Comparison of ENCODE assay signal across 12 cellular contexts in genomic region chrX:151973262-151973661, GRCh38. TPM values are rescaled to one million over a fixed set of nuclear protein-coding genes. Genes with fewer than 3 reads are reported as not detected.
DNase-seq lines count a peak whose midpoint lies in the region; ATAC-seq and TF ChIP-seq lines count a peak whose summit lies in the region.
"Had no signal": no experiment of that assay in that cellular context is flagged by ENCODE, and none has a peak within 500 bp of the region (broad histone marks: within the 10 kb centered on the region; RNA-seq: fewer than 3 reads in every experiment).

No MANE protein-coding gene starts in this region.

- H3K4me2 ChIP-seq in PC-9 (peak overlapping the region; percentile 75), parathyroid adenoma (ENCODE audit: low read length) (peak overlapping the region; percentile 72)

- no peaks in the 10 kb centered on the region for H3K27me3 ChIP-seq in PC-9 (ENCODE audit: insufficient read depth, low read depth)
- H3K27me3 ChIP-seq in esophagus (ENCODE audit: control insufficient read depth in 1 of 2, insufficient read depth in 2 of 2, low read length in 2 of 2): no peaks in the 10 kb centered on the region
- H3K27me3 ChIP-seq in parathyroid adenoma (ENCODE audit: control insufficient read depth, insufficient read depth, low read length): no peaks in the 10 kb centered on the region
- peaks cover 0 to 26% of the 10 kb centered on the region in 2 donors for H3K27me3 ChIP-seq in left lung

- H2AFZ ChIP-seq in PC-9 (no peak overlapping the region; the same call in 1 of the 2 replicates), parathyroid adenoma (peak overlapping the region; percentile 66)

- H3K9me2 ChIP-seq in PC-9 (ENCODE audit: insufficient read depth): no peaks in the 10 kb centered on the region

- H3K79me2 ChIP-seq in PC-9 (ENCODE audit: low read depth) (peaks cover 52% of the 10 kb centered on the region), parathyroid adenoma (no peaks in the 10 kb centered on the region)

- no peak for TF ChIP-seq CTCF in AG09309 (IDR thresholded peaks at IDR 0.05; ENCODE audit: control insufficient read depth, insufficient read depth, low read depth, low read length, missing control alignments)
- no peak for TF ChIP-seq CTCF in PC-9 (conservative IDR thresholded peaks at IDR 0.05)
- no peak for TF ChIP-seq CTCF in parathyroid adenoma (IDR thresholded peaks at IDR 0.05)
- TF ChIP-seq CTCF in left lung (IDR thresholded peaks at IDR 0.05): no peak

- POLR2A ChIA-PET in PC-9 (lab: Charles Lee; ENCODE audit: unreplicated experiment): interaction anchor here (0.6 kb wide), 1 partner anchor 214 kb away, joined by 5 read pairs; no protein-coding TSS in a partner anchor

- WGBS in esophagus, 2 donors: 30 to 39% methylated on average over 4 of the region's 4 CpGs

- peaks cover 4% of the 10 kb centered on the region; the same call in 1 of the 2 replicates for H3F3A ChIP-seq in PC-9 (ENCODE audit: insufficient read depth, low read depth)

- no peak for ATAC-seq in left lung
- ATAC-seq: activated CD4-positive, CD25-positive, alpha-beta regulatory T cell treated with anti-CD3 and anti-CD28 coated beads, Interleukin-2, amount 50 U/mL, for 24 hours; CD8-positive, alpha-beta T cell had no signal

- peak overlapping the region; percentile 8; the same call in 1 of the 2 replicates for H3K27ac ChIP-seq in PC-9
- H3K27ac ChIP-seq in esophagus (ENCODE audit: low read depth in 2 of 2, low read length in 1 of 2): peak overlapping the region; percentile 85 to 88
- peak overlapping the region; percentile 47 for H3K27ac ChIP-seq in parathyroid adenoma
- peak overlapping the region in 1 of 2 donors; percentile 53 for H3K27ac ChIP-seq in left lung

- DNase-seq in AG09309 (ENCODE audit: low read depth): no peak
- no peak for DNase-seq in PC-9
- DNase-seq in left lung: no peak
- no peak for DNase-seq in amygdala (lab: John Stamatoyannopoulos, UW)
- DNase-seq in NCI-H1105 (lab: John Stamatoyannopoulos, UW): no peak
- no peak for DNase-seq in NCI-H2029 treated with DMSO at 0.1 percent for 48 hours (lab: John Stamatoyannopoulos, UW)
- DNase-seq: activated naive CD4-positive, alpha-beta T cell treated with anti-CD3 and anti-CD28 coated beads, Interleukin-2, amount 50 U/mL, for 16 hours; CD8-positive, alpha-beta T cell; naive B cell had no signal

- H4K20me1 ChIP-seq in PC-9 (ENCODE audit: insufficient read depth): no peaks in the 10 kb centered on the region

- intact Hi-C loops in PC-9 (cut with micrococcal nuclease; ENCODE audit: unreplicated experiment): loop anchor here (5.0 to 10.0 kb wide), 2 partner anchors 101 to 218 kb away; no protein-coding TSS in a partner anchor
- intact Hi-C loops in left lung (cut with DNase I): no loop called here

- H3K4me3 ChIP-seq in AG09309 (ENCODE audit: control insufficient read depth, low read depth, low read length): peak overlapping the region; percentile 61
- peak overlapping the region; percentile 57 for H3K4me3 ChIP-seq in PC-9
- H3K4me3 ChIP-seq in esophagus (ENCODE audit: low read depth in 1 of 2, low read length in 2 of 2): peak overlapping the region; percentile 68 to 75
- H3K4me3 ChIP-seq in parathyroid adenoma (ENCODE audit: low read depth, low read length): peak overlapping the region; percentile 63
- H3K4me3 ChIP-seq in left lung: peak overlapping the region in 1 of 2 donors; percentile 40

- CTCF ChIA-PET in PC-9 (lab: Charles Lee): no interaction called here

- H3K36me3 ChIP-seq in PC-9 (ENCODE audit: low read depth) (peaks cover 18% of the 10 kb centered on the region), esophagus (ENCODE audit: control insufficient read depth in 2 of 2, insufficient read depth in 2 of 2, low read length in 1 of 2) (peaks cover 0 to 4% of the 10 kb centered on the region in 2 donors), parathyroid adenoma (ENCODE audit: control insufficient read depth, insufficient read depth, low read length) (no peaks in the 10 kb centered on the region), left lung (no peaks in the 10 kb centered on the region)

- BruUV-seq in PC-9 (replicated peaks; lab: Mats Ljungman, UMichigan): no TSS peak

- H3K4me1 ChIP-seq in PC-9 (replicated peaks; ENCODE audit: insufficient read depth) (peaks cover 51% of the 10 kb centered on the region), esophagus (ENCODE audit: control insufficient read depth in 2 of 2, insufficient read depth in 2 of 2, low read length in 1 of 2) (peaks cover 0 to 2% of the 10 kb centered on the region in 2 donors), parathyroid adenoma (no peaks in the 10 kb centered on the region), left lung (peaks cover 0 to 6% of the 10 kb centered on the region in 2 donors)

- H3K9me3 ChIP-seq in PC-9 (ENCODE audit: insufficient read depth, low read depth) (no peaks in the 10 kb centered on the region), esophagus (ENCODE audit: control insufficient read depth in 2 of 2, insufficient read depth in 1 of 2, low read depth in 1 of 2, low read length in 1 of 2) (no peaks in the 10 kb centered on the region), parathyroid adenoma (ENCODE audit: control insufficient read depth, low read length) (no peaks in the 10 kb centered on the region), left lung (no peaks in the 10 kb centered on the region)

- H3K9ac ChIP-seq in parathyroid adenoma: no peak overlapping the region

RNA-seq across cellular contexts. Expression of gene GABRE, which starts 1.2 kb away (rescaled TPM):
- total RNA-seq in PC-9 (2021) (22.1 and 24.5 TPM in 2 replicates), left lung (10 to 100 TPM; 20.0 to 21.2 TPM)
- 10 to 100 TPM; 26.3 to 63.3 TPM for polyA plus RNA-seq in esophagus
- total RNA-seq: CD8-positive, alpha-beta T cell had no signal
